1 cellular context compared by ENCODE assay signal in genomic region chr11:96464695-96465307, GRCh38.
TF ChIP-seq lines count a peak whose summit lies in the region.

No MANE protein-coding gene starts in this region.

TF ChIP-seq in SK-N-SH treated with all-trans-retinoic acid at 6 μM for 48 hours, 23 proteins besides CTCF, POLR2A, EP300 and RAD21 (continued from another document):
- no peak for TF ChIP-seq CREB5 (CRISPR knock-in tag; IDR thresholded peaks at IDR 0.05; ENCODE audit: low read depth)
- no peak for TF ChIP-seq CSDC2 (CRISPR knock-in tag; IDR thresholded peaks at IDR 0.05)
- TF ChIP-seq SNAI2 (CRISPR knock-in tag; IDR thresholded peaks at IDR 0.05): no peak
- no peak for TF ChIP-seq TCF4 (CRISPR knock-in tag; IDR thresholded peaks at IDR 0.05; ENCODE audit: borderline replicate concordance)
- no peak for TF ChIP-seq ESRRG (CRISPR knock-in tag; IDR thresholded peaks at IDR 0.05)
- no peak for TF ChIP-seq PPARA (CRISPR knock-in tag; IDR thresholded peaks at IDR 0.05; ENCODE audit: borderline replicate concordance)
- TF ChIP-seq ZNF70 (CRISPR knock-in tag; IDR thresholded peaks at IDR 0.05): no peak
- no peak for TF ChIP-seq ZNF8 (CRISPR knock-in tag; IDR thresholded peaks at IDR 0.05)
- TF ChIP-seq BACH2 (CRISPR knock-in tag; IDR thresholded peaks at IDR 0.05; ENCODE audit: borderline replicate concordance): no peak
- no peak for TF ChIP-seq ZC3H10 (CRISPR knock-in tag; IDR thresholded peaks at IDR 0.05)
TF ChIP-seq in SK-N-SH treated with all-trans-retinoic acid at 6 μM for 48 hours: peak in this region for 0.
